Comparison of ENCODE assay signal across 8 cellular contexts in genomic region chr17:58303981-58304734, GRCh38. TPM values are rescaled to one million over a fixed set of nuclear protein-coding genes. Genes with fewer than 3 reads are reported as not detected.
DNase-seq lines count a peak whose midpoint lies in the region; ATAC-seq and TF ChIP-seq lines count a peak whose summit lies in the region.

No MANE protein-coding gene starts in this region.

- peaks cover 4% of the 10 kb centered on the region for H3K36me3 Mint-ChIP-seq in glutamatergic neuron (ENCODE audit: unreplicated experiment)

- H3K36me3 ChIP-seq in GM06990 (ENCODE audit: control insufficient read depth, insufficient read depth, low read length), result no peaks in the 10 kb centered on the region
- H3K36me3 ChIP-seq in HUES64 (ENCODE audit: insufficient read depth, low read length), result no peaks in the 10 kb centered on the region

- H3K9me3 ChIP-seq in HUES64 (ENCODE audit: insufficient read depth, low read depth, low read length), result no peaks in the 10 kb centered on the region

- H3K9ac ChIP-seq in HUES64 (ENCODE audit: low read depth, low read length), result 0 out of 2 replicates have a peak overlapping the region, but pooled peaks have one; percentile 18

- no peak overlapping the region for H3K4me3 Mint-ChIP-seq in glutamatergic neuron (ENCODE audit: unreplicated experiment)

- no peak overlapping the region for H3K27ac ChIP-seq in HUES64 (ENCODE audit: low read depth, low read length)

- no peak for ATAC-seq in HG03565 (IDR thresholded peaks at IDR 0.05; ENCODE audit: unreplicated experiment)

- peak; percentile 97 for TF ChIP-seq CTCF in GM06990 (IDR thresholded peaks at IDR 0.05; ENCODE audit: insufficient read depth, low read length, poor library complexity, severe bottlenecking)
- TF ChIP-seq CTCF in glutamatergic neuron (IDR thresholded peaks at IDR 0.05; ENCODE audit: partially characterized antibody, unreplicated experiment), result peak; percentile 80
- TF ChIP-seq CTCF in retinal pigment epithelial cell (conservative IDR thresholded peaks at IDR 0.05; ENCODE audit: low read depth, low read length), result peak; percentile 89

- no peaks in the 10 kb centered on the region for H3K27me3 ChIP-seq in GM06990 (replicated peaks; ENCODE audit: control insufficient read depth, insufficient read depth, low read length)
- no peaks in the 10 kb centered on the region for H3K27me3 ChIP-seq in HUES64 (ENCODE audit: insufficient read depth, low read length)

- peak overlapping the region; percentile 64 for H3K27ac Mint-ChIP-seq in glutamatergic neuron (ENCODE audit: unreplicated experiment)

- no peaks in the 10 kb centered on the region for H3K9me3 Mint-ChIP-seq in glutamatergic neuron (ENCODE audit: unreplicated experiment)

- no peaks in the 10 kb centered on the region for H3K27me3 Mint-ChIP-seq in glutamatergic neuron (ENCODE audit: unreplicated experiment)

- H3K4me1 ChIP-seq in HUES64 (ENCODE audit: insufficient read depth, low read length), result peaks cover 5% of the 10 kb centered on the region; the same call in 1 of the 2 replicates

- peaks cover 7% of the 10 kb centered on the region for H3K4me1 Mint-ChIP-seq in glutamatergic neuron (ENCODE audit: low read depth, unreplicated experiment)

- H3K4me3 ChIP-seq in GM06990 (replicated peaks; ENCODE audit: low read depth, low read length), result no peak overlapping the region
- no peak overlapping the region for H3K4me3 ChIP-seq in HUES64 (ENCODE audit: low read length)
- H3K4me3 ChIP-seq in retinal pigment epithelial cell (ENCODE audit: low read length), result no peak overlapping the region

- 54% methylated on average over 10 of the region's 10 CpGs for WGBS in HUES64

- DNase-seq in GM06990 (ENCODE audit: extremely low read depth, insufficient read length) (peak; percentile 54), RKO (ENCODE audit: low spot score) (peak; percentile 49), activated gamma-delta T cell treated with Interleukin-2 at 50 U/mL for 16 hours (peak; percentile 52), glutamatergic neuron (peak; percentile 74), retinal pigment epithelial cell (ENCODE audit: low read depth) (no peak), hippocampal formation (lab: John Stamatoyannopoulos, UW) (no peak)

RNA-seq across cellular contexts. Expression of gene MPO, which starts 23.4 kb away (rescaled TPM):
- not detected for polyA plus RNA-seq in HUES64 (2013, experiment 1 of 2)
- not detected for polyA plus RNA-seq in HUES64 (2013, experiment 2 of 2)
- not detected for total RNA-seq in glutamatergic neuron (ENCODE audit: unreplicated experiment)

RNA-seq across cellular contexts. Expression of gene TSPOAP1, which starts 24.4 kb away (rescaled TPM):
- polyA plus RNA-seq in HUES64 (2013, experiment 1 of 2), result 9.3 TPM
- polyA plus RNA-seq in HUES64 (2013, experiment 2 of 2), result 12.2 TPM
- total RNA-seq in glutamatergic neuron (ENCODE audit: unreplicated experiment), result 39.7 TPM

RNA-seq across cellular contexts. Expression of gene SUPT4H1, which starts 47.8 kb away (rescaled TPM):
- polyA plus RNA-seq in HUES64 (2013, experiment 1 of 2), result 73.2 TPM
- 79.8 TPM for polyA plus RNA-seq in HUES64 (2013, experiment 2 of 2)
- 82.1 TPM for total RNA-seq in glutamatergic neuron (ENCODE audit: unreplicated experiment)

Comparison
In these comparisons a context has a peak if more than half of its experiments do, and no peak if none do; other contexts are left out.
1. DNase-seq: peak in GM06990 (single experiment), RKO (single experiment), activated gamma-delta T cell treated with Interleukin-2 at 50 U/mL for 16 hours (single experiment) and glutamatergic neuron (single experiment); none in retinal pigment epithelial cell (single experiment) and hippocampal formation (0 of 2).
2. Peak in every context shown above with its lines, with median percentiles within 50 percentile points of each other: CTCF ChIP-seq.